In the genomic region with DNA sequence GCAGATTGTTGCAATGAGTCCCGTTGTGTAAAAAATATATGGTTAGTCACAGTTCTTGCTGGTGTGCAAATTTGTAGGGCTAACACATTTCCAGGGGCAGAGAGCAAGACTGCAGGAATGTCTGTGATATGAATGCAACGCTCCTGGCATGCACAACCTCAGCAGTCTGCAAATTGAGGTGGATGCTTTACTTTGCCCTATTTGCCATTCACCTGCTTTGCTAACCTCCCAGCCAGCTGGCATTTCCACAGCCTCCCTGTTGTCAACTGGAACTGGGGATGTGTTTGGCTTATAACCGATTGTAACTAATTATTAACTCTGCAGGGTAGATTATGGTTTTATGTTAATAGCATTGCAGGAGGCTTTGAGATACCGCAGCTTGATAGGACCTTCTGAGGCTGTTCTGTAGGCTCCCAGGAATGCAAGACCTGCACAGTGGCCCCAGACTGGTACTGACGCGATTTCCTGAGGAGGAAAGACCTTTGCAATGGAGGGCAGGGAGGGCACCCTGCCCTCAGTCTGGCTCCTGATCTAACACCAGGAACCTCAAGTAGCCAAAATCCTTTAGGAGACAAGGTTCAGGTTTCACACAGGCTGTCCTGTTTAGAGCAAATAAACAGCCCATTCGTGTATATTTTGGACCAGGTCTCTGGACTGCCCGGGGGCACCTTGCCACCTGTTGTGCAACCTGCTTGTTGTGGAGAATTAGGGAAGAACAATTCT, we compare ENCODE assay signal across 18 cellular contexts. TPM values are rescaled to one million over a fixed set of nuclear protein-coding genes. Genes with fewer than 3 reads are reported as not detected.
DNase-seq lines count a peak whose midpoint lies in the region; ATAC-seq and TF ChIP-seq lines count a peak whose summit lies in the region.
"Had no signal": no experiment of that assay in that cellular context is flagged by ENCODE, and none has a peak within 500 bp of the region (broad histone marks: within the 10 kb centered on the region; RNA-seq: fewer than 3 reads in every experiment).

No MANE protein-coding gene starts in this region.

- WGBS in aorta, 2 donors: 57 to 77% methylated on average over 8 of the region's 8 CpGs

- DNase-seq in NCI-H2227 (lab: John Stamatoyannopoulos, UW; ENCODE audit: unreplicated experiment) (peak; percentile 8), NCI-H2227 treated with DMSO at 0.1 percent for 48 hours (lab: John Stamatoyannopoulos, UW) (no peak), ascending aorta (ENCODE audit: low spot score in 2 of 2) (no peak), left colon (peak; percentile 51 to 69), aorta (no peak), RKO (ENCODE audit: low spot score) (no peak)
- DNase-seq in activated CD4-positive, alpha-beta T cell treated with anti-CD3 and anti-CD28 coated beads for 48 hours: no peak
- DNase-seq: 8988T; activated CD8-positive, alpha-beta memory T cell treated with anti-CD3 and anti-CD28 coated beads, Interleukin-2, amount 50 U/mL, for 48 hours; DMS 273 treated with DMSO at 0.1 percent for 48 hours; foreskin melanocyte; immature natural killer cell; KBM-7; NCI-H1694 treated with DMSO at 0.1 percent for 48 hours; NCI-H748 treated with DMSO at 0.1 percent for 48 hours had no signal

- H3K36me3 ChIP-seq in ascending aorta (no peaks in the 10 kb centered on the region), aorta (ENCODE audit: control insufficient read depth in 1 of 2, insufficient read depth in 2 of 2, low read length in 1 of 2) (no peaks in the 10 kb centered on the region)
- H3K36me3 ChIP-seq: right atrium auricular region had no signal

- intact Hi-C loops in ascending aorta (cut with DNase I): loop anchor here (2.0 kb wide), 1 partner anchor 47 kb away; no protein-coding TSS in a partner anchor
- intact Hi-C loops in left colon (cut with DNase I, micrococcal nuclease): no loop called here
- intact Hi-C loops in aorta (cut with DNase I): loop anchor here (5.0 to 10.0 kb wide), 2 partner anchors 46 to 49 kb away; a partner anchor contains a TSS

- TF ChIP-seq CTCF in ascending aorta (IDR thresholded peaks at IDR 0.05): no peak

- H3K27me3 ChIP-seq in ascending aorta (no peaks in the 10 kb centered on the region), aorta (ENCODE audit: control insufficient read depth in 1 of 2, insufficient read depth in 2 of 2, low read length in 1 of 2) (no peaks in the 10 kb centered on the region)
- H3K27me3 ChIP-seq: right atrium auricular region had no signal

- ATAC-seq in left colon (peak; percentile 79), aorta (ENCODE audit: low FRiP score) (no peak), GM19395 (IDR thresholded peaks at IDR 0.05; ENCODE audit: unreplicated experiment) (no peak)
- ATAC-seq: SK-N-SH treated with all-trans-retinoic acid at 6 μM for 48 hours had no signal

- H3K4me1 ChIP-seq in ascending aorta (peaks cover 4 to 42% of the 10 kb centered on the region in 2 donors), aorta (ENCODE audit: control insufficient read depth in 1 of 2, insufficient read depth in 2 of 2, low read length in 2 of 2) (peaks cover 3 to 6% of the 10 kb centered on the region in 2 donors)
- H3K4me1 ChIP-seq: right atrium auricular region had no signal

- H3K9me3 ChIP-seq in ascending aorta (no peaks in the 10 kb centered on the region), aorta (ENCODE audit: control insufficient read depth, low read length) (no peaks in the 10 kb centered on the region)
- H3K9me3 ChIP-seq: right atrium auricular region had no signal

- peak overlapping the region; percentile 81 to 87 for H3K27ac ChIP-seq in ascending aorta
- H3K27ac ChIP-seq in aorta (ENCODE audit: low read depth in 1 of 2, low read length in 2 of 2): peak overlapping the region; percentile 43 to 57
- H3K27ac ChIP-seq: right atrium auricular region had no signal

- no peak overlapping the region for H3K4me3 ChIP-seq in ascending aorta
- no peak overlapping the region for H3K4me3 ChIP-seq in aorta (ENCODE audit: low read length in 2 of 2)
- H3K4me3 ChIP-seq: right atrium auricular region had no signal

RNA-seq across cellular contexts. Expression of a gene that starts 53.4 kb away (rescaled TPM):
- total RNA-seq in ascending aorta (27.8 TPM), left colon (10 to 100 TPM; 16.8 to 24.8 TPM), aorta (1 to 10 TPM; 3.4 to 10.0 TPM)
- polyA plus RNA-seq in aorta: 10 to 100 TPM in 1 of 2 donors, 1 to 10 TPM in 1; 3.3 to 10.7 TPM
- polyA plus RNA-seq: immature natural killer cell had no signal

Comparison
In these comparisons a context has a peak if more than half of its experiments do, and no peak if none do; other contexts are left out.
1. DNase-seq: peak in NCI-H2227 (single experiment) and left colon (2 of 2); none in NCI-H2227 treated with DMSO at 0.1 percent for 48 hours (single experiment), ascending aorta (0 of 2), aorta (0 of 2), activated CD4-positive, alpha-beta T cell treated with anti-CD3 and anti-CD28 coated beads for 48 hours (single experiment) and RKO (single experiment).
2. intact Hi-C loops: an anchor here in ascending aorta (2.0 kb wide) and aorta (5.0 to 10.0 kb wide); none called in left colon.